ENCODE assay signal across 12 cellular contexts in genomic region chr1:182259963-182260362, GRCh38.
DNase-seq lines count a peak whose midpoint lies in the region; ATAC-seq and TF ChIP-seq lines count a peak whose summit lies in the region.
"Had no signal": no experiment of that assay in that cellular context is flagged by ENCODE, and none has a peak within 500 bp of the region (broad histone marks: within the 10 kb centered on the region; RNA-seq: fewer than 3 reads in every experiment).

No MANE protein-coding gene starts in this region.

- H3K4me2 ChIP-seq in Loucy (ENCODE audit: low read depth, low read length, poor library complexity, severe bottlenecking) = peak overlapping the region; percentile 83

- H3K4me1 ChIP-seq in Loucy (ENCODE audit: insufficient read depth, low read length, poor library complexity, severe bottlenecking) = peaks cover 89% of the 10 kb centered on the region
- peaks cover 0 to 14% (median 0%) of the 10 kb centered on the region in 4 donors for H3K4me1 ChIP-seq in right lobe of liver

- H3K4me1 Mint-ChIP-seq in activated CD4-positive, alpha-beta T cell treated with anti-CD3 and anti-CD28 coated beads, Interleukin-2, amount 10 ng/mL, durations not matched to agents 7 days and 5 days = peaks cover 33% of the 10 kb centered on the region
- H3K4me1 Mint-ChIP-seq in activated T-helper 2 cell treated with anti-CD3 and anti-CD28 coated beads, Interferon-gamma antibody, Interleukin-2, Interleukin-4, amounts not matched to agents 10 μg/mL and 5 μg/mL and 100 μg/mL, durations not matched to agents 14 hours and 24 hours and 36 hours (ENCODE audit: low read depth) = peaks cover 24% of the 10 kb centered on the region

- H3K27ac ChIP-seq in skin epidermis (peak overlapping the region in 14 of 21 experiments; percentile 1 to 78 (median 47)), right lobe of liver (no peak overlapping the region)
- H3K27ac ChIP-seq: thoracic aorta, WERI-Rb-1 had no signal

- no peaks in the 10 kb centered on the region for H4K20me1 ChIP-seq in Loucy (ENCODE audit: insufficient read depth, low read length, poor library complexity, severe bottlenecking)

- H3K9ac ChIP-seq in Loucy (ENCODE audit: low read depth, low read length, poor library complexity, severe bottlenecking) = peak overlapping the region; percentile 78

- TF ChIP-seq POLR2A in right lobe of liver (IDR thresholded peaks at IDR 0.05) = no peak

- H3K9me3 ChIP-seq in Loucy (ENCODE audit: insufficient read depth, low read depth, low read length) (no peaks in the 10 kb centered on the region), right lobe of liver (no peaks in the 10 kb centered on the region)
- H3K9me3 ChIP-seq: thoracic aorta had no signal

- WGBS in right lobe of liver (ENCODE audit: insufficient coverage, low coverage, low lambda C conversion rate, missing lambda C conversion rate) = 39% methylated on average over 2 of the region's 2 CpGs

- H3K27me3 ChIP-seq in Loucy (ENCODE audit: insufficient read depth, low read length, poor library complexity, severe bottlenecking) (no peaks in the 10 kb centered on the region), right lobe of liver (no peaks in the 10 kb centered on the region)

- no peaks in the 10 kb centered on the region for H3K79me2 ChIP-seq in Loucy (ENCODE audit: insufficient read depth, low read length)

- no peak for DNase-seq in activated CD4-positive, alpha-beta T cell treated with anti-CD3 and anti-CD28 coated beads, Interleukin-2, amount 10 ng/mL, durations not matched to agents 7 days and 5 days
- DNase-seq in activated CD4-positive, alpha-beta T cell treated with anti-CD3 and anti-CD28 coated beads for 1 hour = no peak
- DNase-seq in activated T-helper 2 cell treated with anti-CD3 and anti-CD28 coated beads, Interferon-gamma antibody, Interleukin-2, Interleukin-4, amounts not matched to agents 10 μg/mL and 5 μg/mL and 100 μg/mL, durations not matched to agents 14 hours and 24 hours and 36 hours (ENCODE audit: low spot score) = no peak
- DNase-seq in NCI-H510A (lab: John Stamatoyannopoulos, UW) (no peak), right lobe of liver (no peak), GM19238 (ENCODE audit: insufficient read length, low spot score) (no peak)
- DNase-seq: naive B cell, SHP77 treated with DMSO at 0.1 percent for 48 hours, WERI-Rb-1 had no signal

- H3K27ac Mint-ChIP-seq in activated CD4-positive, alpha-beta T cell treated with anti-CD3 and anti-CD28 coated beads, Interleukin-2, amount 10 ng/mL, durations not matched to agents 7 days and 5 days = peak overlapping the region; percentile 95
- peak overlapping the region; percentile 92 for H3K27ac Mint-ChIP-seq in activated T-helper 2 cell treated with anti-CD3 and anti-CD28 coated beads, Interferon-gamma antibody, Interleukin-2, Interleukin-4, amounts not matched to agents 10 μg/mL and 5 μg/mL and 100 μg/mL, durations not matched to agents 14 hours and 24 hours and 36 hours

- POLR2A ChIA-PET in activated CD4-positive, alpha-beta T cell treated with anti-CD3 and anti-CD28 coated beads, Interleukin-2, amount 10 ng/mL, durations not matched to agents 7 days and 5 days (lab: Charles Lee) = no interaction called here

- H3K36me3 ChIP-seq in Loucy (ENCODE audit: insufficient read depth, low read length) (no peaks in the 10 kb centered on the region), right lobe of liver (no peaks in the 10 kb centered on the region)
- H3K36me3 ChIP-seq: thoracic aorta, WERI-Rb-1 had no signal

- H3F3A ChIP-seq in Loucy (ENCODE audit: low read depth) = peaks cover 15% of the 10 kb centered on the region

- peaks cover 9% of the 10 kb centered on the region for H3K36me3 Mint-ChIP-seq in activated CD4-positive, alpha-beta T cell treated with anti-CD3 and anti-CD28 coated beads, Interleukin-2, amount 10 ng/mL, durations not matched to agents 7 days and 5 days (ENCODE audit: low read depth)
- peaks cover 4% of the 10 kb centered on the region for H3K36me3 Mint-ChIP-seq in activated T-helper 2 cell treated with anti-CD3 and anti-CD28 coated beads, Interferon-gamma antibody, Interleukin-2, Interleukin-4, amounts not matched to agents 10 μg/mL and 5 μg/mL and 100 μg/mL, durations not matched to agents 14 hours and 24 hours and 36 hours (ENCODE audit: low read depth)
- H3K36me3 Mint-ChIP-seq: naive B cell had no signal

- no peaks in the 10 kb centered on the region for H3K27me3 Mint-ChIP-seq in activated CD4-positive, alpha-beta T cell treated with anti-CD3 and anti-CD28 coated beads, Interleukin-2, amount 10 ng/mL, durations not matched to agents 7 days and 5 days
- H3K27me3 Mint-ChIP-seq in activated T-helper 2 cell treated with anti-CD3 and anti-CD28 coated beads, Interferon-gamma antibody, Interleukin-2, Interleukin-4, amounts not matched to agents 10 μg/mL and 5 μg/mL and 100 μg/mL, durations not matched to agents 14 hours and 24 hours and 36 hours (ENCODE audit: low read depth) = no peaks in the 10 kb centered on the region
- H3K27me3 Mint-ChIP-seq: naive B cell had no signal

- peak overlapping the region; percentile 66 for H3K4me3 ChIP-seq in Loucy (ENCODE audit: low read length, poor library complexity, severe bottlenecking)
- no peak overlapping the region for H3K4me3 ChIP-seq in skin epidermis
- H3K4me3 ChIP-seq in right lobe of liver = no peak overlapping the region
- H3K4me3 ChIP-seq: thoracic aorta had no signal

- intact Hi-C loops in activated T-helper 2 cell treated with anti-CD3 and anti-CD28 coated beads, Interferon-gamma antibody, Interleukin-2, Interleukin-4, amounts not matched to agents 10 μg/mL and 5 μg/mL and 100 μg/mL, durations not matched to agents 14 hours and 24 hours and 36 hours (cut with micrococcal nuclease) = loop anchor here (5.0 kb wide), 1 partner anchor 132 kb away; the partner anchor contains the start of gene GLUL
- intact Hi-C loops in right lobe of liver (cut with DNase I) = no loop called here

- CTCF ChIA-PET in activated CD4-positive, alpha-beta T cell treated with anti-CD3 and anti-CD28 coated beads, Interleukin-2, amount 10 ng/mL, durations not matched to agents 7 days and 5 days (lab: Charles Lee) = interaction anchor here (1.4 to 2.0 kb wide), 4 partner anchors 10 to 136 kb away, joined by 3 to 4 read pairs (median 3); no protein-coding TSS in a partner anchor

- TF ChIP-seq CTCF in Loucy (conservative IDR thresholded peaks at IDR 0.05; ENCODE audit: low read length) = no peak
- TF ChIP-seq CTCF in right lobe of liver (IDR thresholded peaks at IDR 0.05) = no peak

- ATAC-seq in right lobe of liver = no peak

- peaks cover 2% of the 10 kb centered on the region for H3K9me3 Mint-ChIP-seq in activated CD4-positive, alpha-beta T cell treated with anti-CD3 and anti-CD28 coated beads, Interleukin-2, amount 10 ng/mL, durations not matched to agents 7 days and 5 days
- no peaks in the 10 kb centered on the region for H3K9me3 Mint-ChIP-seq in activated T-helper 2 cell treated with anti-CD3 and anti-CD28 coated beads, Interferon-gamma antibody, Interleukin-2, Interleukin-4, amounts not matched to agents 10 μg/mL and 5 μg/mL and 100 μg/mL, durations not matched to agents 14 hours and 24 hours and 36 hours
- H3K9me3 Mint-ChIP-seq: naive B cell had no signal

- H2AFZ ChIP-seq in Loucy (ENCODE audit: low read length) = no peak overlapping the region

- H3K4me3 Mint-ChIP-seq in activated CD4-positive, alpha-beta T cell treated with anti-CD3 and anti-CD28 coated beads, Interleukin-2, amount 10 ng/mL, durations not matched to agents 7 days and 5 days = no peak overlapping the region
- no peak overlapping the region for H3K4me3 Mint-ChIP-seq in activated T-helper 2 cell treated with anti-CD3 and anti-CD28 coated beads, Interferon-gamma antibody, Interleukin-2, Interleukin-4, amounts not matched to agents 10 μg/mL and 5 μg/mL and 100 μg/mL, durations not matched to agents 14 hours and 24 hours and 36 hours (ENCODE audit: low read depth)
- H3K4me3 Mint-ChIP-seq: naive B cell had no signal

- no peaks in the 10 kb centered on the region for H3K9me2 ChIP-seq in Loucy (replicated peaks; ENCODE audit: low read depth, low read length)

Comparison
In these comparisons a context has a peak if more than half of its experiments do, and no peak if none do; other contexts are left out.
1. H3K27ac ChIP-seq: peak in skin epidermis (14 of 21); none in right lobe of liver (0 of 3).